In the genomic region with DNA sequence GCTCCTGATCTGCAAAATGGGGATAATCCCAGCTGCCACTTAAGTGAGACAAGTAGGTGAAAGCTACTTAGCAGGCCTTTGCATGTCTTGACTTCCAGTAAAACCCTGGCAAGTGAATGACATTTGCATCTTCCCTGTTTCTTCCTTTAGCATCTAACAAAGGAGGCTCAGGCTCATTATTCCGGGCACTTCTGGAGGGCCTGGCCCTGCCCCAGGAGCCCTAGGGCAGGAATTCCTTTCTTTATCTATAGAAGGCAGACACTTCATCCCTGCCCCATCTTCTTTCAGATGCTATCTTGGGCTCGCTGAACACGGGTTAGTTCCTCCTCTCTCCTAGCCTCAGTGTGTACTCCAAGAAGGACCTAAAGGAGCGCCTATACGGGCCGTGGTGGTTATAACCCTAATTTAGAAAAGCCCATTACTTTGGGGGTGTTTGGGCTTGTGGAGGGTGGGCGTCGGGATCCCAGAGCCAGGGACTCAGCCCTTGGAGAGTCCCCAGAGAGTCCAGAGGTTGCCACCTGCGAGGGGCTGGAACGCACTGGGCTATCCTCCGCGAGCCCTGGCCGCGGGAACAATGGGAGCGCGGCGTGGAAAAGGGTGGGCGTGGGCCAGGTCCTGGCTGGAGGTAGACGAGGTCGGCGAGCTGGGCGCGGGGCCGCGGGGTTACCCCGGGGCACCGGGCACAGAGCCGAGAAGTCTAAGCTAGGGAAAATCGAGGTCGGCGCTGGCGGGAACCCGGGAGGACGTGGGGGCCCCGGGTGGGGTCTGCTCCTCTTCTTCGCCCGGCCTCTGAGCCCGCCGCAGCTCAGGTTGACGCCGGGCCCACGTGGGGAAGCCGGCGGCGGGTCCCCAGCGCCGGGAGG, we compare ENCODE assay signal across 1 cellular context.
TF ChIP-seq lines count a peak whose summit lies in the region.

No MANE protein-coding gene starts in this region.

TF ChIP-seq in H1, 55 proteins besides CTCF, POLR2A, EP300 and RAD21 (continued from another document):
- TF ChIP-seq YY1 (IDR thresholded peaks at IDR 0.05; ENCODE audit: low read depth, low read length) = peak; percentile 57; the same call in 1 of the 2 replicates
- no peak for TF ChIP-seq BCL11A (IDR thresholded peaks at IDR 0.05; ENCODE audit: low read depth in 2 of 2, low read length in 2 of 2)
- no peak for TF ChIP-seq ZNF274 (IDR thresholded peaks at IDR 0.05; ENCODE audit: borderline replicate concordance, extremely low read depth, low read length)
- no peak for TF ChIP-seq KDM5A (IDR thresholded peaks at IDR 0.05; ENCODE audit: low read length)
- no peak for TF ChIP-seq POU5F1 (IDR thresholded peaks at IDR 0.05; ENCODE audit: low read depth, low read length)
- TF ChIP-seq CREB1 (IDR thresholded peaks at IDR 0.05) = no peak
- TF ChIP-seq SUZ12 (IDR thresholded peaks at IDR 0.05; ENCODE audit: low read length) = no peak; the same call in 1 of the 2 replicates
- TF ChIP-seq FOSL1 (IDR thresholded peaks at IDR 0.05; ENCODE audit: insufficient read depth, low read depth, low read length) = no peak
- no peak for TF ChIP-seq NANOG (IDR thresholded peaks at IDR 0.05; ENCODE audit: insufficient read depth, low read depth, low read length, poor library complexity, severe bottlenecking)
- TF ChIP-seq, protein P1, sequence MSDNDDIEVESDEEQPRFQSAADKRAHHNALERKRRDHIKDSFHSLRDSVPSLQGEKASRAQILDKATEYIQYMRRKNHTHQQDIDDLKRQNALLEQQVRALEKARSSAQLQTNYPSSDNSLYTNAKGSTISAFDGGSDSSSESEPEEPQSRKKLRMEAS (IDR thresholded peaks at IDR 0.05) = no peak
- no peak for TF ChIP-seq BRCA1 (IDR thresholded peaks at IDR 0.05; ENCODE audit: low read depth, low read length)
- TF ChIP-seq TCF12 (IDR thresholded peaks at IDR 0.05; ENCODE audit: low read depth, low read length) = no peak
- TF ChIP-seq KDM1A (IDR thresholded peaks at IDR 0.05; ENCODE audit: borderline replicate concordance, low read length) = no peak
- TF ChIP-seq KDM4A (IDR thresholded peaks at IDR 0.05; ENCODE audit: low read depth, low read length, severe bottlenecking) = peak; percentile 44
- TF ChIP-seq, protein P2, sequence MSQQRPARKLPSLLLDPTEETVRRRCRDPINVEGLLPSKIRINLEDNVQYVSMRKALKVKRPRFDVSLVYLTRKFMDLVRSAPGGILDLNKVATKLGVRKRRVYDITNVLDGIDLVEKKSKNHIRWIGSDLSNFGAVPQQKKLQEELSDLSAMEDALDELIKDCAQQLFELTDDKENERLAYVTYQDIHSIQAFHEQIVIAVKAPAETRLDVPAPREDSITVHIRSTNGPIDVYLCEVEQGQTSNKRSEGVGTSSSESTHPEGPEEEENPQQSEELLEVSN (IDR thresholded peaks at IDR 0.05) = no peak
- TF ChIP-seq, protein P3, sequence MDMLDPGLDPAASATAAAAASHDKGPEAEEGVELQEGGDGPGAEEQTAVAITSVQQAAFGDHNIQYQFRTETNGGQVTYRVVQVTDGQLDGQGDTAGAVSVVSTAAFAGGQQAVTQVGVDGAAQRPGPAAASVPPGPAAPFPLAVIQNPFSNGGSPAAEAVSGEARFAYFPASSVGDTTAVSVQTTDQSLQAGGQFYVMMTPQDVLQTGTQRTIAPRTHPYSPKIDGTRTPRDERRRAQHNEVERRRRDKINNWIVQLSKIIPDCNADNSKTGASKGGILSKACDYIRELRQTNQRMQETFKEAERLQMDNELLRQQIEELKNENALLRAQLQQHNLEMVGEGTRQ (IDR thresholded peaks at IDR 0.05; ENCODE audit: low read length) = no peak
- no peak for TF ChIP-seq MAFK (IDR thresholded peaks at IDR 0.05; ENCODE audit: low read depth, low read length)
- no peak for TF ChIP-seq HDAC6 (IDR thresholded peaks at IDR 0.05; ENCODE audit: low read depth, low read length)
- 0 out of 2 replicates have a peak, but pooled peaks have one; percentile 45 for TF ChIP-seq SP1 (IDR thresholded peaks at IDR 0.05; ENCODE audit: low read depth, low read length)
- no peak for TF ChIP-seq RBBP5 (IDR thresholded peaks at IDR 0.05; ENCODE audit: borderline replicate concordance, low read depth, low read length)
- TF ChIP-seq, protein P4, sequence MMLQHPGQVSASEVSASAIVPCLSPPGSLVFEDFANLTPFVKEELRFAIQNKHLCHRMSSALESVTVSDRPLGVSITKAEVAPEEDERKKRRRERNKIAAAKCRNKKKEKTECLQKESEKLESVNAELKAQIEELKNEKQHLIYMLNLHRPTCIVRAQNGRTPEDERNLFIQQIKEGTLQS (IDR thresholded peaks at IDR 0.05; ENCODE audit: insufficient read depth, low read depth, low read length) = no peak
- no peak for TF ChIP-seq SRF (IDR thresholded peaks at IDR 0.05; ENCODE audit: low read depth, low read length)
- TF ChIP-seq SP2 (IDR thresholded peaks at IDR 0.05; ENCODE audit: low read length) = no peak
- peak; percentile 31; the same call in 1 of the 2 replicates for TF ChIP-seq TEAD4 (IDR thresholded peaks at IDR 0.05; ENCODE audit: low read depth, low read length)
- TF ChIP-seq POLR2AphosphoS5 (IDR thresholded peaks at IDR 0.05; ENCODE audit: low read depth, low read length) = no peak
- TF ChIP-seq CHD1 (IDR thresholded peaks at IDR 0.05; ENCODE audit: low read depth, low read length) = no peak
- no peak for TF ChIP-seq CBX8 (IDR thresholded peaks at IDR 0.05; ENCODE audit: borderline replicate concordance, low read depth, low read length)
- TF ChIP-seq PHF8 (conservative IDR thresholded peaks at IDR 0.05; ENCODE audit: low read depth, low read length) = 0 out of 2 replicates have a peak, but pooled peaks have one; percentile 27
- TF ChIP-seq JUND (IDR thresholded peaks at IDR 0.05; ENCODE audit: low read length) = no peak
- TF ChIP-seq NRF1 (IDR thresholded peaks at IDR 0.05; ENCODE audit: low read depth, low read length) = no peak
- TF ChIP-seq GTF2F1 (IDR thresholded peaks at IDR 0.05; ENCODE audit: borderline replicate concordance, low read depth, low read length) = no peak
- TF ChIP-seq CTBP2 (IDR thresholded peaks at IDR 0.05; ENCODE audit: borderline replicate concordance, insufficient read depth, insufficient read length, low read length) = no peak
- no peak for TF ChIP-seq RFX5 (IDR thresholded peaks at IDR 0.05; ENCODE audit: borderline replicate concordance, low read depth, low read length)
- no peak for TF ChIP-seq HDAC2 (IDR thresholded peaks at IDR 0.05; ENCODE audit: borderline replicate concordance in 1 of 2, low read depth in 2 of 2, low read length in 2 of 2)
- TF ChIP-seq GABPA (IDR thresholded peaks at IDR 0.05; ENCODE audit: borderline replicate concordance, insufficient read depth, low read length) = no peak
- no peak for TF ChIP-seq CHD2 (IDR thresholded peaks at IDR 0.05; ENCODE audit: low read length)
- no peak for TF ChIP-seq BACH1 (IDR thresholded peaks at IDR 0.05; ENCODE audit: low read length)
- TF ChIP-seq CBX5 (IDR thresholded peaks at IDR 0.05; ENCODE audit: low read depth, low read length) = no peak
- no peak for TF ChIP-seq SIX5 (IDR thresholded peaks at IDR 0.05; ENCODE audit: low read depth, low read length)
- no peak for TF ChIP-seq SAP30 (IDR thresholded peaks at IDR 0.05; ENCODE audit: insufficient read depth, insufficient replicate concordance, low read length)
- TF ChIP-seq ASH2L (IDR thresholded peaks at IDR 0.05; ENCODE audit: low read length) = no peak
- TF ChIP-seq EZH2 (IDR thresholded peaks at IDR 0.05; ENCODE audit: low read depth, low read length, severe bottlenecking) = no peak
- peak in 1 of 2 experiments; percentile 49; a peak in 1 of 4 replicates for TF ChIP-seq SIN3A (conservative IDR thresholded peaks at IDR 0.05 in 1 of 2, IDR thresholded peaks at IDR 0.05 in 1 of 2; ENCODE audit: low read depth in 1 of 2, low read length in 2 of 2)
